28 cellular contexts compared by ENCODE assay signal in the genomic region with DNA sequence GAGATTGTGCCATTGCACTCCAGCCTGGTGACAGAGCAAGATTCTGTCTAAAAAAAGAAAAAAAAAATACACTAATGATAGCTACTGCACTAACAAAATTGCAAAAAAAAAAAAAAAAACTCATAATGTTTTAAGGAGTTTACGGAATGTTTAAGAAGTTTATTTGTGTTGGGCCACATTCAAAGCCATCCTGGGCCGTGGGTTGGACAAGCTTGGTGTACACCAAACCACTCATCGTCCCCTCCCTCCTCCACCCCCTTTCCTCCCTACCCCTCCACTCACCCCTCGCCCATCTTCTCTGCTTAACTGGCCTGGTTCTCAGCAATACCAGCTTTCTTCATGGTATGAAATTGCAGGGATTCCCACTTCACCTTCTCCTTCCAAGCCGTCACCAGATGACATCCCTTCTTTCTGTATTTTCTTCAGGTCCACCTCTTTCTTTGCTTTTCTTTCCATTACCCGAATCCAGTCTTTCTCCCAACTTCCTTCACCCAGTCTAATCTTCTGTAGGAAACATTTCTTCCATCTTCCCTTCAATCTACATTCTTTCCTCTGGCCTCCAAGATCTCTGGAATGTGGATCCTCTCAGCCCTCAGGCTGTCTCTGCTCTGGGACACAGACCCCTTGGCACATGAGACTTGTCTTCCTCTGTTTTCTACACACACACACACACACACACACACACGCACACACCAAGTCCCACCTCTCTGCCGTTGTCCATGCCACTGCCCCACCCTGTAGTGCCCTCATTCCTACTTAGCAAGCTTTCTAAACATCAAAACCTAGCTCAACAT. TPM values are rescaled to one million over a fixed set of nuclear protein-coding genes. Genes with fewer than 3 reads are reported as not detected.
A peak's percentile ranks its signal among the peaks of the same experiment; 100 is the strongest.
DNase-seq lines count a peak whose midpoint lies in the region; ATAC-seq and TF ChIP-seq lines count a peak whose summit lies in the region.
"Had no signal": no experiment of that assay in that cellular context is flagged by ENCODE, and none has a peak within 500 bp of the region (broad histone marks: within the 10 kb centered on the region; RNA-seq: fewer than 3 reads in every experiment).

No MANE protein-coding gene starts in this region.

- peak overlapping the region; percentile 18 for H3K27ac Mint-ChIP-seq in nephron progenitor cell
- no peak overlapping the region for H3K27ac Mint-ChIP-seq in effector memory CD8-positive, alpha-beta T cell
- H3K27ac Mint-ChIP-seq: activated CD8-positive, alpha-beta T cell treated with anti-CD3 and anti-CD28 coated beads for 36 hours; dendritic cell treated with granulocyte-macrophage colony-stimulating factor and Interleukin-4, amounts not matched to agents 40 ng/mL and 50 ng/mL, for 4 days; memory B cell; stimulated activated naive B cell treated with anti-CD40 and anti-IgM and Interleukin-4, amounts not matched to agents 10 μg/mL and 1 μg/mL and 100 μg/mL, for 72 hours had no signal

- CTCF ChIA-PET in HEK293 (lab: Yijun Ruan, JAX), result interaction anchor here (0.8 to 17.0 kb wide), 6 partner anchors 9 to 133 kb away, joined by 3 to 344 read pairs (median 6); no protein-coding TSS in a partner anchor

- H3K27ac ChIP-seq in HEK293 (ENCODE audit: extremely low read depth, low read depth, low read length) (no peak overlapping the region), VCaP (peak overlapping the region; percentile 100), ascending aorta (no peak overlapping the region)
- H3K27ac ChIP-seq: esophagus squamous epithelium, gastrocnemius medialis, hepatocyte, suprapubic skin had no signal

- peak; percentile 36 for DNase-seq in A172 (ENCODE audit: low spot score)
- DNase-seq in nephron progenitor cell, result no peak
- DNase-seq in ascending aorta (ENCODE audit: low spot score in 2 of 2), result no peak
- DNase-seq in activated T-cell treated with anti-CD3 and anti-CD28 coated beads for 4 hours, result no peak
- no peak for DNase-seq in effector memory CD8-positive, alpha-beta T cell
- DNase-seq: activated CD8-positive, alpha-beta T cell treated with anti-CD3 and anti-CD28 coated beads for 36 hours; activated effector memory CD4-positive, alpha-beta T cell treated with Interleukin-2 at 50 U/mL for 16 hours; central memory CD4-positive, alpha-beta T cell; DMS79; esophagus squamous epithelium; gastrocnemius medialis; MG63; NCI-H2029; NCI-H2227 treated with DMSO at 0.1 percent for 48 hours; NCI-H526 treated with DMSO at 0.1 percent for 48 hours; stimulated activated CD4-positive, alpha-beta T cell treated with anti-CD3 and anti-CD28 coated beads, Interleukin-15, amount 100 ng/mL, for 24 hours; stimulated activated naive B cell treated with anti-CD40 and anti-IgM and Interleukin-4, amounts not matched to agents 10 μg/mL and 1 μg/mL and 100 μg/mL, for 72 hours; T-helper 1 cell had no signal

- no peak for ATAC-seq in HG02970 (IDR thresholded peaks at IDR 0.05; ENCODE audit: low FRiP score, unreplicated experiment)
- ATAC-seq in effector memory CD8-positive, alpha-beta T cell (replicated peaks), result no peak
- ATAC-seq: activated CD4-positive, CD25-positive, alpha-beta regulatory T cell treated with anti-CD3 and anti-CD28 coated beads, Interleukin-2, amount 50 U/mL, for 24 hours; activated CD8-positive, alpha-beta T cell treated with anti-CD3 and anti-CD28 coated beads for 36 hours; gastrocnemius medialis; stimulated activated naive B cell treated with anti-CD40 and anti-IgM and Interleukin-4, amounts not matched to agents 10 μg/mL and 1 μg/mL and 100 μg/mL, for 72 hours had no signal

- H3K4me1 ChIP-seq in HEK293 (ENCODE audit: control insufficient read depth, insufficient read depth, low read length), result peaks cover 7% of the 10 kb centered on the region; the same call in 1 of the 2 replicates
- peaks cover 6 to 15% of the 10 kb centered on the region in 2 donors for H3K4me1 ChIP-seq in ascending aorta

- no peaks in the 10 kb centered on the region for H3K36me3 Mint-ChIP-seq in nephron progenitor cell (ENCODE audit: low read depth)
- H3K36me3 Mint-ChIP-seq in effector memory CD8-positive, alpha-beta T cell (ENCODE audit: insufficient read depth), result peaks cover 10% of the 10 kb centered on the region
- H3K36me3 Mint-ChIP-seq: memory B cell; stimulated activated naive B cell treated with anti-CD40 and anti-IgM and Interleukin-4, amounts not matched to agents 10 μg/mL and 1 μg/mL and 100 μg/mL, for 72 hours had no signal

- POLR2A ChIA-PET in HEK293 (lab: Yijun Ruan, JAX), result interaction anchor here (0.7 to 2.3 kb wide), 5 partner anchors 23 to 951 kb away, joined by 3 to 7 read pairs (median 3); a partner anchor contains a TSS

- H3K4me1 Mint-ChIP-seq in nephron progenitor cell, result peaks cover 25% of the 10 kb centered on the region
- H3K4me1 Mint-ChIP-seq in effector memory CD8-positive, alpha-beta T cell (ENCODE audit: low read depth in 2 of 2), result peaks cover 4 to 5% of the 10 kb centered on the region in 2 donors
- H3K4me1 Mint-ChIP-seq: stimulated activated naive B cell treated with anti-CD40 and anti-IgM and Interleukin-4, amounts not matched to agents 10 μg/mL and 1 μg/mL and 100 μg/mL, for 72 hours had no signal

- no peaks in the 10 kb centered on the region for H3K9me3 Mint-ChIP-seq in nephron progenitor cell
- H3K9me3 Mint-ChIP-seq in effector memory CD8-positive, alpha-beta T cell, result no peaks in the 10 kb centered on the region
- H3K9me3 Mint-ChIP-seq: activated CD8-positive, alpha-beta T cell treated with anti-CD3 and anti-CD28 coated beads for 36 hours; dendritic cell treated with granulocyte-macrophage colony-stimulating factor and Interleukin-4, amounts not matched to agents 40 ng/mL and 50 ng/mL, for 4 days; memory B cell; stimulated activated naive B cell treated with anti-CD40 and anti-IgM and Interleukin-4, amounts not matched to agents 10 μg/mL and 1 μg/mL and 100 μg/mL, for 72 hours had no signal

- H3K4me3 ChIP-seq in HEK293 (ENCODE audit: low read depth, low read length) (no peak overlapping the region), ascending aorta (no peak overlapping the region)
- H3K4me3 ChIP-seq: esophagus squamous epithelium, gastrocnemius medialis, hepatocyte, MG63, suprapubic skin had no signal

- intact Hi-C loops in ascending aorta (cut with DNase I), result no loop called here

- no peak overlapping the region for H3K4me3 Mint-ChIP-seq in nephron progenitor cell
- no peak overlapping the region for H3K4me3 Mint-ChIP-seq in effector memory CD8-positive, alpha-beta T cell
- H3K4me3 Mint-ChIP-seq: activated CD8-positive, alpha-beta T cell treated with anti-CD3 and anti-CD28 coated beads for 36 hours; dendritic cell treated with granulocyte-macrophage colony-stimulating factor and Interleukin-4, amounts not matched to agents 40 ng/mL and 50 ng/mL, for 4 days; memory B cell; stimulated activated naive B cell treated with anti-CD40 and anti-IgM and Interleukin-4, amounts not matched to agents 10 μg/mL and 1 μg/mL and 100 μg/mL, for 72 hours had no signal

- H3K36me3 ChIP-seq in HEK293 (ENCODE audit: control insufficient read depth in 2 of 2, insufficient read depth in 1 of 2, low read length in 2 of 2) (no peaks in the 10 kb centered on the region), ascending aorta (no peaks in the 10 kb centered on the region)
- H3K36me3 ChIP-seq: esophagus squamous epithelium, gastrocnemius medialis, MG63, suprapubic skin had no signal

- H3K9me3 ChIP-seq in HEK293 (ENCODE audit: control insufficient read depth, insufficient read depth, low read depth, low read length) (no peaks in the 10 kb centered on the region), ascending aorta (no peaks in the 10 kb centered on the region)
- H3K9me3 ChIP-seq: esophagus squamous epithelium, gastrocnemius medialis, MG63, suprapubic skin had no signal

- H3K27me3 ChIP-seq in ascending aorta, result no peaks in the 10 kb centered on the region
- H3K27me3 ChIP-seq: gastrocnemius medialis, MG63 had no signal

- peaks cover 59% of the 10 kb centered on the region for H3K27me3 Mint-ChIP-seq in nephron progenitor cell (ENCODE audit: low read depth, poor library complexity)
- H3K27me3 Mint-ChIP-seq in effector memory CD8-positive, alpha-beta T cell, result peaks cover 6 to 35% of the 10 kb centered on the region in 2 donors

- TF ChIP-seq CTCF in HEK293 (tag by site-specific recombination; IDR thresholded peaks at IDR 0.05), result no peak
- no peak for TF ChIP-seq CTCF in VCaP (conservative IDR thresholded peaks at IDR 0.05)
- no peak for TF ChIP-seq CTCF in nephron progenitor cell (IDR thresholded peaks at IDR 0.05)
- no peak for TF ChIP-seq CTCF in ascending aorta (IDR thresholded peaks at IDR 0.05)

TF ChIP-seq in HEK293, 187 proteins besides CTCF, POLR2A, EP300 and RAD21:
- TF ChIP-seq ZNF140 (tag by site-specific recombination; IDR thresholded peaks at IDR 0.05), result no peak
- TF ChIP-seq, protein P1, sequence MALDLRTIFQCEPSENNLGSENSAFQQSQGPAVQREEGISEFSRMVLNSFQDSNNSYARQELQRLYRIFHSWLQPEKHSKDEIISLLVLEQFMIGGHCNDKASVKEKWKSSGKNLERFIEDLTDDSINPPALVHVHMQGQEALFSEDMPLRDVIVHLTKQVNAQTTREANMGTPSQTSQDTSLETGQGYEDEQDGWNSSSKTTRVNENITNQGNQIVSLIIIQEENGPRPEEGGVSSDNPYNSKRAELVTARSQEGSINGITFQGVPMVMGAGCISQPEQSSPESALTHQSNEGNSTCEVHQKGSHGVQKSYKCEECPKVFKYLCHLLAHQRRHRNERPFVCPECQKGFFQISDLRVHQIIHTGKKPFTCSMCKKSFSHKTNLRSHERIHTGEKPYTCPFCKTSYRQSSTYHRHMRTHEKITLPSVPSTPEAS (tag by site-specific recombination; IDR thresholded peaks at IDR 0.05), result peak; percentile 43; the same call in 1 of the 2 replicates

RNA-seq across cellular contexts. Expression of a gene that starts 3.5 kb away (rescaled TPM):
- 0.89 and 1.5 TPM in 2 replicates for total RNA-seq in A172 (2014; rRNA removed; shearing (Covaris generic))
- total RNA-seq in ascending aorta, result 0.85 TPM
- total RNA-seq: H4 had no signal

RNA-seq across cellular contexts. Expression of a gene that starts 21.6 kb away (rescaled TPM):
- not detected in 2 replicates for total RNA-seq in A172 (2014; rRNA removed; shearing (Covaris generic))
- total RNA-seq in ascending aorta, result not detected
- total RNA-seq: activated CD8-positive, alpha-beta T cell treated with anti-CD3 and anti-CD28 coated beads for 36 hours; gastrocnemius medialis; H4; pulmonary artery endothelial cell had no signal
